In genomic region chr3:153669527-153669926, GRCh38 we compare ENCODE assay signal across 27 cellular contexts.
A peak's percentile ranks its signal among the peaks of the same experiment; 100 is the strongest.
DNase-seq lines count a peak whose midpoint lies in the region; TF ChIP-seq lines count a peak whose summit lies in the region.
"Had no signal": no experiment of that assay in that cellular context is flagged by ENCODE, and none has a peak within 500 bp of the region (broad histone marks: within the 10 kb centered on the region; RNA-seq: fewer than 3 reads in every experiment).

No MANE protein-coding gene starts in this region.

- DNase-seq in GM06990 (ENCODE audit: extremely low read depth, insufficient read length) (no peak), NAMALWA (ENCODE audit: low spot score) (peak; percentile 24), epithelial cell of proximal tubule (ENCODE audit: low read depth) (no peak), progenitor cell of endocrine pancreas (ENCODE audit: low spot score, unreplicated experiment) (no peak), NOMO-1 (lab: John Stamatoyannopoulos, UW; ENCODE audit: unreplicated experiment in 2 of 2) (no peak), SKM-1 (lab: John Stamatoyannopoulos, UW; ENCODE audit: unreplicated experiment) (no peak), GOT3 (lab: John Stamatoyannopoulos, UW) (no peak)
- DNase-seq in activated effector memory CD4-positive, alpha-beta T cell treated with Interleukin-2 at 50 U/mL for 16 hours, result no peak
- DNase-seq: activated CD4-positive, alpha-beta T cell treated with anti-CD3 and anti-CD28 coated beads, Interleukin-2, amount 50 U/mL, for 48 hours; activated naive CD4-positive, alpha-beta T cell; activated T-cell treated with anti-CD3 and anti-CD28 coated beads, Interleukin-2, amount 50 U/mL, for 48 hours; Caco-2; dorsolateral prefrontal cortex; KBM-7; left ventricle myocardium inferior; mesendoderm; NCI-H1105 treated with DMSO at 0.1 percent for 48 hours; NCI-H187 treated with DMSO at 0.1 percent for 48 hours; NCI-H2171; RPMI8226; stimulated activated naive B cell treated with anti-CD40 and anti-IgM and Interleukin-4, amounts not matched to agents 10 μg/mL and 1 μg/mL and 100 μg/mL, for 72 hours; substantia nigra; T-helper 17 cell; trophoblast cell had no signal

- no peak overlapping the region for H3K4me3 Mint-ChIP-seq in progenitor cell of endocrine pancreas (ENCODE audit: low read depth)
- H3K4me3 Mint-ChIP-seq: central memory CD8-positive, alpha-beta T cell; stimulated activated naive B cell treated with anti-CD40 and anti-IgM and Interleukin-4, amounts not matched to agents 10 μg/mL and 1 μg/mL and 100 μg/mL, for 72 hours; T-helper 17 cell had no signal

- H3K36me3 ChIP-seq in GM06990 (ENCODE audit: control insufficient read depth, insufficient read depth, low read length), result no peaks in the 10 kb centered on the region
- H3K36me3 ChIP-seq: BLaER1 treated with 17β-estradiol and CSF1 and Interleukin-3, amounts not matched to agents 10 nM and 100 nM; left ventricle myocardium inferior; neutrophil had no signal

- no peaks in the 10 kb centered on the region for H3K9me3 Mint-ChIP-seq in progenitor cell of endocrine pancreas (ENCODE audit: low read depth)
- H3K9me3 Mint-ChIP-seq: central memory CD8-positive, alpha-beta T cell; stimulated activated naive B cell treated with anti-CD40 and anti-IgM and Interleukin-4, amounts not matched to agents 10 μg/mL and 1 μg/mL and 100 μg/mL, for 72 hours had no signal

- no peak overlapping the region for H3K4me3 ChIP-seq in GM06990 (replicated peaks; ENCODE audit: low read depth, low read length)
- no peak overlapping the region for H3K4me3 ChIP-seq in epithelial cell of proximal tubule (ENCODE audit: low read depth, low read length)
- H3K4me3 ChIP-seq: BLaER1 treated with 17β-estradiol and CSF1 and Interleukin-3, amounts not matched to agents 10 nM and 100 nM; dorsolateral prefrontal cortex; left ventricle myocardium inferior had no signal

- H3K4me1 Mint-ChIP-seq in progenitor cell of endocrine pancreas (ENCODE audit: low read depth), result peaks cover 16% of the 10 kb centered on the region
- H3K4me1 Mint-ChIP-seq: central memory CD8-positive, alpha-beta T cell; stimulated activated naive B cell treated with anti-CD40 and anti-IgM and Interleukin-4, amounts not matched to agents 10 μg/mL and 1 μg/mL and 100 μg/mL, for 72 hours had no signal

- no peaks in the 10 kb centered on the region; the same call in 1 of the 2 replicates for H3K27me3 ChIP-seq in GM06990 (replicated peaks; ENCODE audit: control insufficient read depth, insufficient read depth, low read length)
- H3K27me3 ChIP-seq: BLaER1 treated with 17β-estradiol and CSF1 and Interleukin-3, amounts not matched to agents 10 nM and 100 nM; neutrophil had no signal

- H3K36me3 Mint-ChIP-seq in progenitor cell of endocrine pancreas (ENCODE audit: insufficient read depth), result no peaks in the 10 kb centered on the region
- H3K36me3 Mint-ChIP-seq: stimulated activated naive B cell treated with anti-CD40 and anti-IgM and Interleukin-4, amounts not matched to agents 10 μg/mL and 1 μg/mL and 100 μg/mL, for 72 hours had no signal

- TF ChIP-seq CTCF in GM06990 (IDR thresholded peaks at IDR 0.05; ENCODE audit: insufficient read depth, low read length, poor library complexity, severe bottlenecking) (peak; percentile 22), epithelial cell of proximal tubule (conservative IDR thresholded peaks at IDR 0.05; ENCODE audit: low read depth, low read length) (peak; percentile 29), progenitor cell of endocrine pancreas (IDR thresholded peaks at IDR 0.05; ENCODE audit: unreplicated experiment) (peak; percentile 27)

- H3K27me3 Mint-ChIP-seq in progenitor cell of endocrine pancreas, result peaks cover 6% of the 10 kb centered on the region
- H3K27me3 Mint-ChIP-seq: central memory CD8-positive, alpha-beta T cell; T-helper 17 cell had no signal

- H3K27ac Mint-ChIP-seq in progenitor cell of endocrine pancreas, result no peak overlapping the region
- H3K27ac Mint-ChIP-seq: stimulated activated naive B cell treated with anti-CD40 and anti-IgM and Interleukin-4, amounts not matched to agents 10 μg/mL and 1 μg/mL and 100 μg/mL, for 72 hours; T-helper 17 cell had no signal
